Comparison of ENCODE assay signal across 12 cellular contexts in the genomic region with DNA sequence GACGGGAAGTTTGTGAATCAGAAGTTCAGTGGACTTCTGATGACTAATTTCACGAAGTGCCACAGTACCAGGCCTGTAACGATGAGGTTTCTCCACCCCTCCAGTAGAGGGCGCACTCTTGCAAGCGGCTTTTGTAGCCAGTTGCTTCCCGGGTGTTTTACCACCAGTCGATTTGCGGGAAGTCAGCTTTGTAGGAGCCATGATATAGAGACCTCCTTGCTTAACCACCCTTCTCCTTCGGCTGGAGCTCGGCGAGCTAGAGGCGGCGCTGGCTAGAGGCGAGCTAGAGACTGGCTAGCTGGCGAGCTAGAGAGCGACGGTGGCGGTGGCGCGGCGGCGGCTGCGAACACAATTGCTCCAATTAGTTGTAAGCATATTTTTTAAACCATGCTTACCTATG.
DNase-seq lines count a peak whose midpoint lies in the region; ATAC-seq and TF ChIP-seq lines count a peak whose summit lies in the region.
"Had no signal": no experiment of that assay in that cellular context is flagged by ENCODE, and none has a peak within 500 bp of the region (broad histone marks: within the 10 kb centered on the region; RNA-seq: fewer than 3 reads in every experiment).

No MANE protein-coding gene starts in this region.

- intact Hi-C loops in Panc1 (cut with micrococcal nuclease; ENCODE audit: unreplicated experiment): no loop called here

- H3K4me1 ChIP-seq in Panc1 (ENCODE audit: control insufficient read depth, insufficient read depth, low read length): no peaks in the 10 kb centered on the region

- POLR2A ChIA-PET in BJ (lab: Charles Lee): no interaction called here
- POLR2A ChIA-PET in Panc1 (lab: Charles Lee): no interaction called here

- H3K4me3 ChIP-seq in BJ (ENCODE audit: low read depth, low read length) (no peak overlapping the region), GM12865 (ENCODE audit: low read depth, low read length) (no peak overlapping the region), Panc1 (ENCODE audit: low read depth in 2 of 2, low read length in 2 of 2) (no peak overlapping the region), fibroblast of mammary gland (ENCODE audit: control insufficient read depth, low read depth, low read length) (no peak overlapping the region)
- H3K4me3 ChIP-seq: skin epidermis had no signal

- in situ Hi-C loops in Panc1 (cut with HindIII; ENCODE audit: low pct_unique_long_range_greater_than_20kb, low sequenced_read_pairs): no loop called here

- CTCF ChIA-PET in BJ (lab: Yijun Ruan, JAX): no interaction called here
- CTCF ChIA-PET in Panc1 (lab: Charles Lee): no interaction called here

- DNase-seq in BJ (ENCODE audit: low read depth) (no peak), GM12865 (ENCODE audit: low read depth) (peak; percentile 3), Panc1 (ENCODE audit: low read depth, low spot score) (no peak), fibroblast of mammary gland (ENCODE audit: low read depth) (no peak), SKM-1 treated with dmso at 0.1 percent for 144 hours (lab: John Stamatoyannopoulos, UW; ENCODE audit: unreplicated experiment) (no peak), inferior parietal cortex (ENCODE audit: extremely low spot score) (no peak)
- DNase-seq: activated effector memory CD4-positive, alpha-beta T cell treated with Interleukin-2 at 50 U/mL for 16 hours; hippocampal formation; MV-4-11 had no signal

- H3K36me3 ChIP-seq in BJ (ENCODE audit: control insufficient read depth, insufficient read depth, low read length): no peaks in the 10 kb centered on the region
- no peaks in the 10 kb centered on the region for H3K36me3 ChIP-seq in Panc1 (ENCODE audit: control insufficient read depth, insufficient read depth, low read length)

- ATAC-seq in Panc1: no peak
- ATAC-seq in GM21825 (IDR thresholded peaks at IDR 0.05; ENCODE audit: unreplicated experiment): no peak
- ATAC-seq in GM18511 (IDR thresholded peaks at IDR 0.05; ENCODE audit: unreplicated experiment): no peak

- no peak overlapping the region for H3K27ac ChIP-seq in Panc1 (ENCODE audit: low read length)
- H3K27ac ChIP-seq: skin epidermis had no signal

- H3K27me3 ChIP-seq in BJ (ENCODE audit: control insufficient read depth, insufficient read depth, low read length) (no peaks in the 10 kb centered on the region), Panc1 (ENCODE audit: control insufficient read depth, insufficient read depth, low read length) (no peaks in the 10 kb centered on the region)

- H3K9me3 ChIP-seq in Panc1 (ENCODE audit: control insufficient read depth, insufficient read depth, low read depth, low read length): no peaks in the 10 kb centered on the region

- TF ChIP-seq CTCF in BJ (IDR thresholded peaks at IDR 0.05; ENCODE audit: insufficient read depth, low read depth, low read length) (0 out of 2 replicates have a peak, but pooled peaks have one; percentile 8), GM12865 (IDR thresholded peaks at IDR 0.05; ENCODE audit: insufficient read depth, low read depth, low read length, missing control alignments) (peak; percentile 26), Panc1 (IDR thresholded peaks at IDR 0.05) (peak; percentile 52), fibroblast of mammary gland (conservative IDR thresholded peaks at IDR 0.05; ENCODE audit: control insufficient read depth, insufficient read depth, low read depth, low read length) (peak; percentile 14)

- no TSS peak for BruUV-seq in Panc1 (replicated peaks; lab: Mats Ljungman, UMichigan)
